ENCODE assay signal across 8 cellular contexts in genomic region chr15:90101130-90101968, GRCh38. TPM values are rescaled to one million over a fixed set of nuclear protein-coding genes. Genes with fewer than 3 reads are reported as not detected.
DNase-seq lines count a peak whose midpoint lies in the region; ATAC-seq and TF ChIP-seq lines count a peak whose summit lies in the region.

No MANE protein-coding gene starts in this region.

- peak overlapping the region; percentile 92 for H3K9ac ChIP-seq in smooth muscle cell (ENCODE audit: low read depth)

- WGBS in smooth muscle cell (ENCODE audit: low lambda C conversion rate): 15% methylated on average over 37 of the region's 40 CpGs

- DNase-seq in ELR (ENCODE audit: low read depth) (peak; percentile 30), RPMI8226 (peak; percentile 83), kidney epithelial cell (ENCODE audit: low read depth) (no peak), smooth muscle cell (lab: John Stamatoyannopoulos, UW; ENCODE audit: unreplicated experiment) (no peak), NCI-H345 treated with DMSO at 0.1 percent for 48 hours (lab: John Stamatoyannopoulos, UW; ENCODE audit: unreplicated experiment) (no peak)
- DNase-seq in central memory CD4-positive, alpha-beta T cell: peak; percentile 26

- peaks cover 42% of the 10 kb centered on the region for H4K20me1 ChIP-seq in smooth muscle cell (ENCODE audit: low read depth)

- H2AFZ ChIP-seq in smooth muscle cell (ENCODE audit: low read depth): no peak overlapping the region

- H3K4me1 ChIP-seq in smooth muscle cell (ENCODE audit: low read depth): peaks cover 16% of the 10 kb centered on the region

- H3K27ac ChIP-seq in smooth muscle cell (ENCODE audit: low read depth): peak overlapping the region; percentile 72

- peak overlapping the region; percentile 99 for H3K4me2 ChIP-seq in smooth muscle cell

- TF ChIP-seq CTCF in kidney epithelial cell (IDR thresholded peaks at IDR 0.05; ENCODE audit: insufficient read depth, low read length, poor library complexity, severe bottlenecking): no peak
- no peak for TF ChIP-seq CTCF in smooth muscle cell (IDR thresholded peaks at IDR 0.05; ENCODE audit: borderline replicate concordance, insufficient read depth, poor library complexity, severe bottlenecking)

- no peaks in the 10 kb centered on the region for H3K27me3 ChIP-seq in kidney epithelial cell (ENCODE audit: control insufficient read depth, insufficient read depth, low read length)
- H3K27me3 ChIP-seq in smooth muscle cell (ENCODE audit: low read depth): no peaks in the 10 kb centered on the region

- H3K9me3 ChIP-seq in smooth muscle cell (replicated peaks; ENCODE audit: low read depth): no peaks in the 10 kb centered on the region

- ATAC-seq in HG02885 (IDR thresholded peaks at IDR 0.05; ENCODE audit: poor library complexity, unreplicated experiment) (peak; percentile 2), HG03460 (IDR thresholded peaks at IDR 0.05; ENCODE audit: unreplicated experiment) (no peak)

- H3K4me3 ChIP-seq in kidney epithelial cell (ENCODE audit: low read depth, low read length) (peak overlapping the region; percentile 62), smooth muscle cell (peak overlapping the region; percentile 97)

- peaks cover 11% of the 10 kb centered on the region for H3F3A ChIP-seq in smooth muscle cell (ENCODE audit: low read depth)

- peaks cover 46% of the 10 kb centered on the region for H3K79me2 ChIP-seq in smooth muscle cell (ENCODE audit: low read depth)

- no peaks in the 10 kb centered on the region for H3K36me3 ChIP-seq in kidney epithelial cell (ENCODE audit: control insufficient read depth, insufficient read depth, low read length)
- no peaks in the 10 kb centered on the region for H3K36me3 ChIP-seq in smooth muscle cell (ENCODE audit: low read depth)

RNA-seq across cellular contexts. Expression of gene IDH2, which starts 0.9 kb away (rescaled TPM):
- total RNA-seq in kidney epithelial cell (79.1 and 92.7 TPM in 2 replicates), smooth muscle cell (67.9 and 82.9 TPM in 2 replicates)
- 265 and 278 TPM in 2 replicates for polyA plus RNA-seq in smooth muscle cell

Comparison
In these comparisons a context has a peak if more than half of its experiments do, and no peak if none do; other contexts are left out.
1. DNase-seq: peak in ELR (single experiment), RPMI8226 (single experiment) and central memory CD4-positive, alpha-beta T cell (single experiment); none in kidney epithelial cell (single experiment), smooth muscle cell (single experiment) and NCI-H345 treated with DMSO at 0.1 percent for 48 hours (single experiment).